ENCODE assay signal across 32 cellular contexts in the genomic region with DNA sequence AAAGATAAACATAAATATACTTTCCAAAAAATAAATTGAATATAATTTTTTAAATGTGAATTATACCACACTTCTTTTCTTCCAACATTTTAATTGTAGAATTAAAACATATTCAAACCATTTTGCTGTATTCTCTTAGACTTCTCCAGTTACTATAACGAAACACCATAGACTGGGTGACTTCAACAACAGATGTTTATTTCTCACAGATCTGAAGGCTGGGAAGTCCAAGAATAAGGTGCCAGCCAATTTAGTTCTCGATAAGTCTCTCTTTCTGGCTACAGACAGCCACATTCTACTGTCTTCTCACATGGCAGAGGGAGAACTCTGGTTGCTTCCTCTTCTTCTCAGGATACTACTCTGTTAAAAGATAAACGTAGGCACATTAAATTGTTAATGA.
"Had no signal": no experiment of that assay in that cellular context is flagged by ENCODE, and none has a peak within 500 bp of the region (broad histone marks: within the 10 kb centered on the region; RNA-seq: fewer than 3 reads in every experiment).

No MANE protein-coding gene starts in this region.

- H3K4me3 ChIP-seq: ascending aorta, breast epithelium had no signal

- H3K4me1 ChIP-seq: ascending aorta, breast epithelium had no signal

- H3K4me3 Mint-ChIP-seq: activated B cell treated with CpG ODN at 0.5 μM for 24 hours; activated CD4-positive, alpha-beta memory T cell treated with anti-CD3 and anti-CD28 coated beads for 36 hours; activated CD4-positive, alpha-beta T cell treated with anti-CD3 and anti-CD28 coated beads, Interleukin-2, amount 10 ng/mL, durations not matched to agents 24 days and 14 days; activated CD8-positive, alpha-beta T cell treated with anti-CD3 and anti-CD28 coated beads for 36 hours; activated naive CD4-positive, alpha-beta T cell treated with anti-CD3 and anti-CD28 coated beads, Interleukin-2, amount 10 ng/mL, durations not matched to agents 7 days and 5 days; activated naive CD4-positive, alpha-beta T cell treated with anti-CD3 and anti-CD28 coated beads, Interleukin-2, amount 50 U/mL, for 24 hours; activated naive CD8-positive, alpha-beta T cell; activated naive CD8-positive, alpha-beta T cell treated with anti-CD3 and anti-CD28 coated beads, Interleukin-2, amount 10 ng/mL, durations not matched to agents 7 days and 5 days; activated naive CD8-positive, alpha-beta T cell treated with anti-CD3 and anti-CD28 coated beads, Interleukin-2, amount 50 U/mL, for 24 hours; T-helper 1 cell treated with Interleukin-12 subunit alpha and Interleukin-12 subunit beta and Interleukin-4 antibody, amounts not matched to agents 30 μg/mL and 1 μg/mL, for 36 hours; T-helper 2 cell treated with Interferon-gamma antibody and Interleukin-4, amounts not matched to agents 5 μg/mL and 100 μg/mL, for 36 hours had no signal

- H3K27ac ChIP-seq: ascending aorta, brain microvascular endothelial cell, breast epithelium, VCaP had no signal

- DNase-seq: activated B cell treated with CpG ODN at 0.5 μM for 24 hours; activated CD4-positive, alpha-beta memory T cell treated with anti-CD3 and anti-CD28 coated beads for 36 hours; activated CD4-positive, alpha-beta T cell treated with anti-CD3 and anti-CD28 coated beads for 4 hours; activated CD4-positive, alpha-beta T cell treated with anti-CD3 and anti-CD28 coated beads, Interleukin-2, amount 10 ng/mL, durations not matched to agents 24 days and 14 days; activated CD4-positive, alpha-beta T cell treated with anti-CD3 and anti-CD28 coated beads, Interleukin-2, amount 50 U/mL, for 1 hour; activated CD4-positive, alpha-beta T cell treated with anti-CD3 and anti-CD28 coated beads, Interleukin-2, amount 50 U/mL, for 4 hours; activated CD4-positive, CD25-positive, alpha-beta regulatory T cell treated with anti-CD3 and anti-CD28 coated beads, Interleukin-2, amount 50 U/mL, for 72 hours; activated CD8-positive, alpha-beta memory T cell treated with anti-CD3 and anti-CD28 coated beads, Interleukin-2, amount 50 U/mL, for 4 hours; activated CD8-positive, alpha-beta T cell treated with anti-CD3 and anti-CD28 coated beads for 36 hours; activated effector memory CD4-positive, alpha-beta T cell treated with Interleukin-2 at 50 U/mL for 16 hours; activated gamma-delta T cell; activated naive CD4-positive, alpha-beta T cell treated with anti-CD3 and anti-CD28 coated beads, Interleukin-2, amount 10 ng/mL, durations not matched to agents 7 days and 5 days; activated naive CD4-positive, alpha-beta T cell treated with Interleukin-2 at 50 U/mL for 16 hours; activated naive CD8-positive, alpha-beta T cell treated with anti-CD3 and anti-CD28 coated beads, Interleukin-2, amount 10 ng/mL, durations not matched to agents 7 days and 5 days; activated naive CD8-positive, alpha-beta T cell treated with anti-CD3 and anti-CD28 coated beads, Interleukin-2, amount 50 U/mL, for 24 hours; activated T-cell treated with anti-CD3 and anti-CD28 coated beads for 4 hours; activated T-cell treated with anti-CD3 and anti-CD28 coated beads, Interleukin-2, amount 50 U/mL, for 1 hour; activated T-cell treated with anti-CD3 and anti-CD28 coated beads, Interleukin-2, amount 50 U/mL, for 48 hours; amygdala; brain microvascular endothelial cell; central memory CD4-positive, alpha-beta T cell; T-helper 1 cell; T-helper 2 cell; T-helper 9 cell had no signal

- H3K27me3 Mint-ChIP-seq: activated CD4-positive, alpha-beta T cell treated with anti-CD3 and anti-CD28 coated beads, Interleukin-2, amount 10 ng/mL, durations not matched to agents 24 days and 14 days; activated naive CD4-positive, alpha-beta T cell treated with anti-CD3 and anti-CD28 coated beads, Interleukin-2, amount 10 ng/mL, durations not matched to agents 7 days and 5 days; activated naive CD4-positive, alpha-beta T cell treated with anti-CD3 and anti-CD28 coated beads, Interleukin-2, amount 50 U/mL, for 24 hours had no signal

- H3K9me3 ChIP-seq: ascending aorta, breast epithelium had no signal

- H3K27me3 ChIP-seq: ascending aorta, brain microvascular endothelial cell, breast epithelium had no signal

- ATAC-seq: activated CD8-positive, alpha-beta T cell treated with anti-CD3 and anti-CD28 coated beads for 36 hours; activated naive CD8-positive, alpha-beta T cell treated with anti-CD3 and anti-CD28 coated beads, Interleukin-2, amount 50 U/mL, for 24 hours had no signal

- H3K36me3 Mint-ChIP-seq: activated CD4-positive, alpha-beta memory T cell treated with anti-CD3 and anti-CD28 coated beads for 36 hours; activated naive CD4-positive, alpha-beta T cell treated with anti-CD3 and anti-CD28 coated beads, Interleukin-2, amount 10 ng/mL, durations not matched to agents 7 days and 5 days; activated naive CD4-positive, alpha-beta T cell treated with anti-CD3 and anti-CD28 coated beads, Interleukin-2, amount 50 U/mL, for 24 hours; activated naive CD8-positive, alpha-beta T cell; activated naive CD8-positive, alpha-beta T cell treated with anti-CD3 and anti-CD28 coated beads, Interleukin-2, amount 10 ng/mL, durations not matched to agents 7 days and 5 days had no signal

- H3K4me1 Mint-ChIP-seq: activated B cell treated with CpG ODN at 0.5 μM for 24 hours; activated CD4-positive, alpha-beta T cell treated with anti-CD3 and anti-CD28 coated beads, Interleukin-2, amount 10 ng/mL, durations not matched to agents 24 days and 14 days; activated naive CD4-positive, alpha-beta T cell treated with anti-CD3 and anti-CD28 coated beads, Interleukin-2, amount 10 ng/mL, durations not matched to agents 7 days and 5 days; activated naive CD4-positive, alpha-beta T cell treated with anti-CD3 and anti-CD28 coated beads, Interleukin-2, amount 50 U/mL, for 24 hours; activated naive CD8-positive, alpha-beta T cell treated with anti-CD3 and anti-CD28 coated beads, Interleukin-2, amount 10 ng/mL, durations not matched to agents 7 days and 5 days; activated naive CD8-positive, alpha-beta T cell treated with anti-CD3 and anti-CD28 coated beads, Interleukin-2, amount 50 U/mL, for 24 hours had no signal

- H3K9me3 Mint-ChIP-seq: activated B cell treated with CpG ODN at 0.5 μM for 24 hours; activated CD4-positive, alpha-beta memory T cell treated with anti-CD3 and anti-CD28 coated beads for 36 hours; activated CD4-positive, alpha-beta T cell treated with anti-CD3 and anti-CD28 coated beads, Interleukin-2, amount 10 ng/mL, durations not matched to agents 24 days and 14 days; activated CD8-positive, alpha-beta T cell treated with anti-CD3 and anti-CD28 coated beads for 36 hours; activated naive CD4-positive, alpha-beta T cell treated with anti-CD3 and anti-CD28 coated beads, Interleukin-2, amount 10 ng/mL, durations not matched to agents 7 days and 5 days; activated naive CD4-positive, alpha-beta T cell treated with anti-CD3 and anti-CD28 coated beads, Interleukin-2, amount 50 U/mL, for 24 hours; activated naive CD8-positive, alpha-beta T cell treated with anti-CD3 and anti-CD28 coated beads, Interleukin-2, amount 10 ng/mL, durations not matched to agents 7 days and 5 days; activated naive CD8-positive, alpha-beta T cell treated with anti-CD3 and anti-CD28 coated beads, Interleukin-2, amount 50 U/mL, for 24 hours; activated T-helper 2 cell treated with anti-CD3 and anti-CD28 coated beads, Interferon-gamma antibody, Interleukin-2, Interleukin-4, amounts not matched to agents 10 μg/mL and 5 μg/mL and 100 μg/mL, durations not matched to agents 14 hours and 24 hours and 36 hours; T-helper 1 cell treated with Interleukin-12 subunit alpha and Interleukin-12 subunit beta and Interleukin-4 antibody, amounts not matched to agents 30 μg/mL and 1 μg/mL, for 36 hours; T-helper 2 cell treated with Interferon-gamma antibody and Interleukin-4, amounts not matched to agents 5 μg/mL and 100 μg/mL, for 36 hours had no signal

- H3K27ac Mint-ChIP-seq: activated B cell treated with CpG ODN at 0.5 μM for 24 hours; activated CD4-positive, alpha-beta memory T cell treated with anti-CD3 and anti-CD28 coated beads for 36 hours; activated CD4-positive, alpha-beta T cell treated with anti-CD3 and anti-CD28 coated beads, Interleukin-2, amount 10 ng/mL, durations not matched to agents 24 days and 14 days; activated CD8-positive, alpha-beta T cell treated with anti-CD3 and anti-CD28 coated beads for 36 hours; activated naive CD4-positive, alpha-beta T cell treated with anti-CD3 and anti-CD28 coated beads, Interleukin-2, amount 10 ng/mL, durations not matched to agents 7 days and 5 days; activated naive CD4-positive, alpha-beta T cell treated with anti-CD3 and anti-CD28 coated beads, Interleukin-2, amount 50 U/mL, for 24 hours; activated naive CD8-positive, alpha-beta T cell; activated naive CD8-positive, alpha-beta T cell treated with anti-CD3 and anti-CD28 coated beads, Interleukin-2, amount 10 ng/mL, durations not matched to agents 7 days and 5 days; activated naive CD8-positive, alpha-beta T cell treated with anti-CD3 and anti-CD28 coated beads, Interleukin-2, amount 50 U/mL, for 24 hours; activated T-helper 2 cell treated with anti-CD3 and anti-CD28 coated beads, Interferon-gamma antibody, Interleukin-2, Interleukin-4, amounts not matched to agents 10 μg/mL and 5 μg/mL and 100 μg/mL, durations not matched to agents 14 hours and 24 hours and 36 hours; T-helper 1 cell treated with Interleukin-12 subunit alpha and Interleukin-12 subunit beta and Interleukin-4 antibody, amounts not matched to agents 30 μg/mL and 1 μg/mL, for 36 hours; T-helper 2 cell treated with Interferon-gamma antibody and Interleukin-4, amounts not matched to agents 5 μg/mL and 100 μg/mL, for 36 hours had no signal

- H3K36me3 ChIP-seq: ascending aorta, brain microvascular endothelial cell, breast epithelium had no signal
